In the genomic region with DNA sequence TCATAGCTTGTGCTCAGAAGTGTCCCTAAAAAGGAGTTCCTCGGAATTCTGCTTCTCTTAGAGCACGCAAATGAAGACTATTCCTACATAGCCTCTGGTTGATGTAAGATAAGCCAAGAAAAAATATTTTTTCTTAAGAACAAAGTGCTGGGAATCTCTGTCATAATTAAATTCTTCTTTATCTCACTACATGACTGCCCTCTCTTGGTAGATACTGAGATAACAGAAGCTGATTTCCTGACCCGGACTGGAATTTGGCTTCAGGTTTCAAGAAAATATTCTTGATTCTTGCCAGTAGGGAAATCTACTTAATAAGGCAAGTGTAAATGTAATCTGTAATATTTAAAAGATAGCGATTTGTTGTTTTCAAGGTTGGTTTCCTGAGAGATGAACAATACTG, we compare ENCODE assay signal across 8 cellular contexts. TPM values are rescaled to one million over a fixed set of nuclear protein-coding genes. Genes with fewer than 3 reads are reported as not detected.
DNase-seq lines count a peak whose midpoint lies in the region; ATAC-seq and TF ChIP-seq lines count a peak whose summit lies in the region.

No MANE protein-coding gene starts in this region.

- no peaks in the 10 kb centered on the region for H3K9me3 ChIP-seq in SK-N-MC (ENCODE audit: low read depth, low read length)
- no peaks in the 10 kb centered on the region for H3K9me3 ChIP-seq in tibial artery

- H3K9me2 ChIP-seq in GM23338 (ENCODE audit: insufficient read depth) = no peaks in the 10 kb centered on the region

- H3K4me1 Mint-ChIP-seq in GM23338 = no peaks in the 10 kb centered on the region
- H3K4me1 Mint-ChIP-seq in glutamatergic neuron (ENCODE audit: low read depth, unreplicated experiment) = no peaks in the 10 kb centered on the region

- H3K4me1 ChIP-seq in GM23338 (ENCODE audit: insufficient read depth) = no peaks in the 10 kb centered on the region
- peaks cover 0 to 5% (median 4%) of the 10 kb centered on the region in 4 donors for H3K4me1 ChIP-seq in tibial artery

- no peak overlapping the region for H2AFZ ChIP-seq in GM23338

- no peak overlapping the region for H3K4me2 ChIP-seq in GM23338

- H3K36me3 ChIP-seq in GM23338 (ENCODE audit: insufficient read depth) = no peaks in the 10 kb centered on the region
- no peaks in the 10 kb centered on the region for H3K36me3 ChIP-seq in SK-N-MC (ENCODE audit: insufficient read depth, low read length)
- no peaks in the 10 kb centered on the region for H3K36me3 ChIP-seq in tibial artery

- H3K27ac ChIP-seq in GM23338 (ENCODE audit: low read depth) (no peak overlapping the region), SK-N-MC (no peak overlapping the region), tibial artery (no peak overlapping the region), substantia nigra (ENCODE audit: low read depth, low read length, poor library complexity, severe bottlenecking) (no peak overlapping the region)

- no peak overlapping the region for H3K4me3 ChIP-seq in GM23338
- no peak overlapping the region for H3K4me3 ChIP-seq in SK-N-MC
- H3K4me3 ChIP-seq in tibial artery = no peak overlapping the region

- ATAC-seq in GM23338 (peak; percentile 41; the same call in 2 of the 3 replicates), HG02588 (IDR thresholded peaks at IDR 0.05; ENCODE audit: unreplicated experiment) (no peak), HG03469 (IDR thresholded peaks at IDR 0.05; ENCODE audit: unreplicated experiment) (no peak)

- no peaks in the 10 kb centered on the region for H4K20me1 ChIP-seq in GM23338 (replicated peaks; ENCODE audit: insufficient read depth)

- H3K27me3 ChIP-seq in GM23338 (ENCODE audit: insufficient read depth) (no peaks in the 10 kb centered on the region), tibial artery (no peaks in the 10 kb centered on the region)

- H3K27ac Mint-ChIP-seq in GM23338 (no peak overlapping the region), glutamatergic neuron (ENCODE audit: unreplicated experiment) (no peak overlapping the region)

- no peaks in the 10 kb centered on the region for H3K79me2 ChIP-seq in GM23338 (replicated peaks; ENCODE audit: insufficient read depth)

- no peaks in the 10 kb centered on the region for H3K27me3 Mint-ChIP-seq in GM23338 (ENCODE audit: insufficient read depth, low read depth, poor library complexity)
- peaks cover 3% of the 10 kb centered on the region for H3K27me3 Mint-ChIP-seq in glutamatergic neuron (ENCODE audit: unreplicated experiment)

- H3K36me3 Mint-ChIP-seq in GM23338 (ENCODE audit: low read depth) = no peaks in the 10 kb centered on the region
- H3K36me3 Mint-ChIP-seq in glutamatergic neuron (ENCODE audit: unreplicated experiment) = no peaks in the 10 kb centered on the region

- no peaks in the 10 kb centered on the region for H3F3A ChIP-seq in GM23338 (replicated peaks; ENCODE audit: low read depth)

- no peak overlapping the region for H3K4me3 Mint-ChIP-seq in GM23338
- H3K4me3 Mint-ChIP-seq in glutamatergic neuron (ENCODE audit: unreplicated experiment) = no peak overlapping the region

- DNase-seq in AG09319 (ENCODE audit: extremely low read depth, low read depth) (no peak), GM23338 (ENCODE audit: low spot score) (peak; percentile 80), SK-N-MC (ENCODE audit: low read depth, low spot score) (peak; percentile 10), glutamatergic neuron (no peak), tibial artery (no peak), substantia nigra (lab: John Stamatoyannopoulos, UW) (no peak)

- peak; percentile 40 for TF ChIP-seq CTCF in AG09319 (IDR thresholded peaks at IDR 0.05; ENCODE audit: low read depth, low read length)
- TF ChIP-seq CTCF in GM23338 (conservative IDR thresholded peaks at IDR 0.05; ENCODE audit: low read depth in 2 of 2) = peak; percentile 69 to 83
- TF ChIP-seq CTCF in glutamatergic neuron (IDR thresholded peaks at IDR 0.05; ENCODE audit: partially characterized antibody, unreplicated experiment) = peak; percentile 75
- TF ChIP-seq CTCF in tibial artery (IDR thresholded peaks at IDR 0.05) = peak; percentile 44 to 57

- intact Hi-C loops in tibial artery (cut with DNase I; ENCODE audit: low total_unique reads) = loop anchor here (5.0 kb wide), 1 partner anchor 1070 kb away; no protein-coding TSS in a partner anchor

- no peak overlapping the region for H3K9ac ChIP-seq in SK-N-MC (ENCODE audit: insufficient read length)

- peaks cover 12% of the 10 kb centered on the region for H3K9me3 Mint-ChIP-seq in GM23338
- no peaks in the 10 kb centered on the region for H3K9me3 Mint-ChIP-seq in glutamatergic neuron (ENCODE audit: unreplicated experiment)

TF ChIP-seq in GM23338, 12 proteins besides CTCF, POLR2A, EP300 and RAD21 (continues in another document):
- no peak for TF ChIP-seq STAT1 (IDR thresholded peaks at IDR 0.05; ENCODE audit: unreplicated experiment)
- TF ChIP-seq, protein P1, sequence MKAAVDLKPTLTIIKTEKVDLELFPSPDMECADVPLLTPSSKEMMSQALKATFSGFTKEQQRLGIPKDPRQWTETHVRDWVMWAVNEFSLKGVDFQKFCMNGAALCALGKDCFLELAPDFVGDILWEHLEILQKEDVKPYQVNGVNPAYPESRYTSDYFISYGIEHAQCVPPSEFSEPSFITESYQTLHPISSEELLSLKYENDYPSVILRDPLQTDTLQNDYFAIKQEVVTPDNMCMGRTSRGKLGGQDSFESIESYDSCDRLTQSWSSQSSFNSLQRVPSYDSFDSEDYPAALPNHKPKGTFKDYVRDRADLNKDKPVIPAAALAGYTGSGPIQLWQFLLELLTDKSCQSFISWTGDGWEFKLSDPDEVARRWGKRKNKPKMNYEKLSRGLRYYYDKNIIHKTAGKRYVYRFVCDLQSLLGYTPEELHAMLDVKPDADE (IDR thresholded peaks at IDR 0.05) = no peak
- TF ChIP-seq EZH2 (IDR thresholded peaks at IDR 0.05; ENCODE audit: low read depth, unreplicated experiment) = no peak
- no peak for TF ChIP-seq CREB1 (CRISPR knock-in tag; IDR thresholded peaks at IDR 0.05; ENCODE audit: low read depth)
- TF ChIP-seq NANOG (IDR thresholded peaks at IDR 0.05; ENCODE audit: borderline replicate concordance) = no peak
- TF ChIP-seq, protein P2, sequence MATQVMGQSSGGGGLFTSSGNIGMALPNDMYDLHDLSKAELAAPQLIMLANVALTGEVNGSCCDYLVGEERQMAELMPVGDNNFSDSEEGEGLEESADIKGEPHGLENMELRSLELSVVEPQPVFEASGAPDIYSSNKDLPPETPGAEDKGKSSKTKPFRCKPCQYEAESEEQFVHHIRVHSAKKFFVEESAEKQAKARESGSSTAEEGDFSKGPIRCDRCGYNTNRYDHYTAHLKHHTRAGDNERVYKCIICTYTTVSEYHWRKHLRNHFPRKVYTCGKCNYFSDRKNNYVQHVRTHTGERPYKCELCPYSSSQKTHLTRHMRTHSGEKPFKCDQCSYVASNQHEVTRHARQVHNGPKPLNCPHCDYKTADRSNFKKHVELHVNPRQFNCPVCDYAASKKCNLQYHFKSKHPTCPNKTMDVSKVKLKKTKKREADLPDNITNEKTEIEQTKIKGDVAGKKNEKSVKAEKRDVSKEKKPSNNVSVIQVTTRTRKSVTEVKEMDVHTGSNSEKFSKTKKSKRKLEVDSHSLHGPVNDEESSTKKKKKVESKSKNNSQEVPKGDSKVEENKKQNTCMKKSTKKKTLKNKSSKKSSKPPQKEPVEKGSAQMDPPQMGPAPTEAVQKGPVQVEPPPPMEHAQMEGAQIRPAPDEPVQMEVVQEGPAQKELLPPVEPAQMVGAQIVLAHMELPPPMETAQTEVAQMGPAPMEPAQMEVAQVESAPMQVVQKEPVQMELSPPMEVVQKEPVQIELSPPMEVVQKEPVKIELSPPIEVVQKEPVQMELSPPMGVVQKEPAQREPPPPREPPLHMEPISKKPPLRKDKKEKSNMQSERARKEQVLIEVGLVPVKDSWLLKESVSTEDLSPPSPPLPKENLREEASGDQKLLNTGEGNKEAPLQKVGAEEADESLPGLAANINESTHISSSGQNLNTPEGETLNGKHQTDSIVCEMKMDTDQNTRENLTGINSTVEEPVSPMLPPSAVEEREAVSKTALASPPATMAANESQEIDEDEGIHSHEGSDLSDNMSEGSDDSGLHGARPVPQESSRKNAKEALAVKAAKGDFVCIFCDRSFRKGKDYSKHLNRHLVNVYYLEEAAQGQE (IDR thresholded peaks at IDR 0.05; ENCODE audit: unreplicated experiment) = no peak
- no peak for TF ChIP-seq ZNF331 (CRISPR knock-in tag; IDR thresholded peaks at IDR 0.05; ENCODE audit: low read depth)

RNA-seq across cellular contexts. Expression of a gene that starts 31.3 kb away (rescaled TPM):
- 14.6 and 19.8 TPM in 2 replicates for total RNA-seq in GM23338 (2014; rRNA removed; shearing (Covaris generic))
- polyA plus RNA-seq in GM23338 (2016; fragmentation: Nextera tagmentation; extraction: Ambion mirVana) = 11.2 and 12.9 TPM in 2 replicates
- total RNA-seq in glutamatergic neuron (ENCODE audit: unreplicated experiment) = 31.6 TPM

Comparison
In these comparisons a context has a peak if more than half of its experiments do, and no peak if none do; other contexts are left out.
1. DNase-seq: peak in GM23338 (single experiment) and SK-N-MC (single experiment); none in AG09319 (single experiment), glutamatergic neuron (single experiment), tibial artery (0 of 2) and substantia nigra (0 of 49).
2. Peak in every context shown above with its lines, with median percentiles within 50 percentile points of each other: CTCF ChIP-seq.